Comparison of ENCODE assay signal across 8 cellular contexts in the genomic region with DNA sequence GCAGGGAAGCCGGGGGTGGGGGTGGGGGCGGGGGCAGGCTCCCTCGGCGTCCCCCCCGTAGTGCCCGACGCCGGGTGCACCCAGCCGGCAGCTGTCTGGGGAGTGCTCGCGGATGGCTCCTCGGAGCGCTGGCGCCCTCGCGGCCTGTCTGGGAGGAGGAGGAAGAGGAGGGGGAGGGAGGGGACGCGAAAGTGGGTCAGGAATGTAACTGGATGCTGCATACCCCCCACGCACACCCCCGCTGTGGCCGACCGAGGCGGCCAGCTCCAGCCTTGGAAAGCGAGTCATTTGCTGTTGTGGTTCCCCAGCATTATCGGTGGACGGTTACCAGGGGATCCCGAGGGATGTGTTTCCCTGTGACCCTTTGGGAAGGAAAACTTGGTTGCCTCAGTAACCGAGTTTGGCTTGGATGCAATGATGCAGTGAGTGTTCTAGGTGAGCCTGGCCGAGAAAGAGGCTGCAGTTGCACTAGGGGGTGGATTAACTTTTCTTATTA. TPM values are rescaled to one million over a fixed set of nuclear protein-coding genes. Genes with fewer than 3 reads are reported as not detected.
DNase-seq lines count a peak whose midpoint lies in the region; ATAC-seq and TF ChIP-seq lines count a peak whose summit lies in the region.

No MANE protein-coding gene starts in this region.

- H3K9me3 Mint-ChIP-seq in CD4-positive, CD25-positive, alpha-beta regulatory T cell, result no peaks in the 10 kb centered on the region
- no peaks in the 10 kb centered on the region for H3K9me3 Mint-ChIP-seq in activated CD4-positive, alpha-beta T cell treated with anti-CD3 and anti-CD28 coated beads for 36 hours (ENCODE audit: low read depth)
- no peaks in the 10 kb centered on the region for H3K9me3 Mint-ChIP-seq in type B pancreatic cell

- H3K27me3 ChIP-seq in CD4-positive, CD25-positive, alpha-beta regulatory T cell (ENCODE audit: control insufficient read depth, insufficient read depth, low read length), result peaks cover 14% of the 10 kb centered on the region
- no peaks in the 10 kb centered on the region for H3K27me3 ChIP-seq in mucosa of rectum (ENCODE audit: control insufficient read depth in 2 of 2, insufficient read depth in 2 of 2, low read length in 2 of 2)

- H3K4me1 ChIP-seq in CD4-positive, CD25-positive, alpha-beta regulatory T cell (ENCODE audit: control insufficient read depth, insufficient read depth, low read length, poor library complexity, severe bottlenecking), result peaks cover 9% of the 10 kb centered on the region
- peaks cover 13 to 19% of the 10 kb centered on the region in 2 donors for H3K4me1 ChIP-seq in mucosa of rectum (ENCODE audit: control insufficient read depth in 2 of 2, insufficient read depth in 2 of 2, low read length in 2 of 2)

- POLR2A ChIA-PET in activated CD4-positive, alpha-beta T cell treated with anti-CD3 and anti-CD28 coated beads for 36 hours (lab: Charles Lee), result no interaction called here

- no peak overlapping the region for H3K27ac ChIP-seq in CD4-positive, CD25-positive, alpha-beta regulatory T cell (ENCODE audit: insufficient read depth, low read length, poor library complexity, severe bottlenecking)
- H3K27ac ChIP-seq in mucosa of rectum (ENCODE audit: low read depth in 2 of 2, low read length in 2 of 2), result peak overlapping the region; percentile 97

- H3K36me3 ChIP-seq in CD4-positive, CD25-positive, alpha-beta regulatory T cell (ENCODE audit: control insufficient read depth, insufficient read depth, low read length), result no peaks in the 10 kb centered on the region
- no peaks in the 10 kb centered on the region for H3K36me3 ChIP-seq in mucosa of rectum (ENCODE audit: control insufficient read depth in 2 of 2, insufficient read depth in 2 of 2, low read length in 2 of 2)

- peak overlapping the region; percentile 66 to 68 for H3K9ac ChIP-seq in mucosa of rectum (ENCODE audit: low read depth in 1 of 2, low read length in 2 of 2)

- CTCF ChIA-PET in activated CD4-positive, alpha-beta T cell treated with anti-CD3 and anti-CD28 coated beads for 36 hours (lab: Charles Lee), result interaction anchor here (1.2 kb wide), 1 partner anchor 376 kb away, joined by 3 read pairs; no protein-coding TSS in a partner anchor

- peak overlapping the region in 3 of 4 donors; percentile 60 to 85 (median 76) for H3K4me3 Mint-ChIP-seq in CD4-positive, CD25-positive, alpha-beta regulatory T cell
- peak overlapping the region; percentile 41 for H3K4me3 Mint-ChIP-seq in activated CD4-positive, alpha-beta T cell treated with anti-CD3 and anti-CD28 coated beads for 36 hours
- peak overlapping the region; percentile 76 for H3K4me3 Mint-ChIP-seq in type B pancreatic cell

- TF ChIP-seq CTCF in HFF-Myc (IDR thresholded peaks at IDR 0.05; ENCODE audit: low read depth, low read length, missing control alignments), result no peak
- TF ChIP-seq CTCF in type B pancreatic cell (conservative IDR thresholded peaks at IDR 0.05), result no peak

- no peaks in the 10 kb centered on the region for H3K9me3 ChIP-seq in CD4-positive, CD25-positive, alpha-beta regulatory T cell (ENCODE audit: control insufficient read depth in 2 of 2, low read length in 2 of 2)
- no peaks in the 10 kb centered on the region for H3K9me3 ChIP-seq in mucosa of rectum (ENCODE audit: control insufficient read depth in 2 of 2, low read length in 2 of 2)

- H3K4me1 Mint-ChIP-seq in CD4-positive, CD25-positive, alpha-beta regulatory T cell, result peaks cover 0 to 11% (median 2%) of the 10 kb centered on the region in 4 donors
- H3K4me1 Mint-ChIP-seq in activated CD4-positive, alpha-beta T cell treated with anti-CD3 and anti-CD28 coated beads for 36 hours, result peaks cover 6% of the 10 kb centered on the region
- H3K4me1 Mint-ChIP-seq in type B pancreatic cell (ENCODE audit: unreplicated experiment), result peaks cover 7% of the 10 kb centered on the region

- no peak for ATAC-seq in CD4-positive, CD25-positive, alpha-beta regulatory T cell (ENCODE audit: low read depth in 2 of 2)
- ATAC-seq in activated CD4-positive, alpha-beta T cell treated with anti-CD3 and anti-CD28 coated beads for 36 hours, result peak; percentile 30
- ATAC-seq in GM21360 (IDR thresholded peaks at IDR 0.05; ENCODE audit: unreplicated experiment), result no peak
- no peak for ATAC-seq in HG02973 (IDR thresholded peaks at IDR 0.05; ENCODE audit: unreplicated experiment)

- intact Hi-C loops in activated CD4-positive, alpha-beta T cell treated with anti-CD3 and anti-CD28 coated beads for 36 hours (cut with DNase I, micrococcal nuclease), result loop anchor here (2.0 to 5.0 kb wide), 3 partner anchors 34 to 55 kb away; a partner anchor contains a TSS

- H3K27ac Mint-ChIP-seq in CD4-positive, CD25-positive, alpha-beta regulatory T cell, result peak overlapping the region; percentile 32 to 84 (median 80)
- H3K27ac Mint-ChIP-seq in activated CD4-positive, alpha-beta T cell treated with anti-CD3 and anti-CD28 coated beads for 36 hours, result no peak overlapping the region
- H3K27ac Mint-ChIP-seq in type B pancreatic cell, result peak overlapping the region; percentile 8

- no peaks in the 10 kb centered on the region for H3K36me3 Mint-ChIP-seq in CD4-positive, CD25-positive, alpha-beta regulatory T cell
- no peaks in the 10 kb centered on the region for H3K36me3 Mint-ChIP-seq in activated CD4-positive, alpha-beta T cell treated with anti-CD3 and anti-CD28 coated beads for 36 hours (ENCODE audit: low read depth)
- no peaks in the 10 kb centered on the region for H3K36me3 Mint-ChIP-seq in type B pancreatic cell

- peak in 1 of 3 donors; percentile 5 for DNase-seq in CD4-positive, CD25-positive, alpha-beta regulatory T cell
- DNase-seq in HFF-Myc (ENCODE audit: extremely low read depth, low read depth), result no peak
- no peak for DNase-seq in activated CD4-positive, alpha-beta T cell treated with anti-CD3 and anti-CD28 coated beads for 36 hours
- peak; percentile 43 for DNase-seq in fibroblast of gingiva (ENCODE audit: low read depth)
- no peak for DNase-seq in type B pancreatic cell (ENCODE audit: extremely low spot score, unreplicated experiment)

- no peak overlapping the region for H3K4me3 ChIP-seq in CD4-positive, CD25-positive, alpha-beta regulatory T cell (ENCODE audit: low read depth, low read length)
- H3K4me3 ChIP-seq in HFF-Myc (replicated peaks; ENCODE audit: low read depth, low read length) (peak overlapping the region; percentile 46), mucosa of rectum (ENCODE audit: low read length in 2 of 2) (peak overlapping the region; percentile 62 to 76)

- H3K27me3 Mint-ChIP-seq in CD4-positive, CD25-positive, alpha-beta regulatory T cell, result peaks cover 35% of the 10 kb centered on the region
- peaks cover 16% of the 10 kb centered on the region for H3K27me3 Mint-ChIP-seq in activated CD4-positive, alpha-beta T cell treated with anti-CD3 and anti-CD28 coated beads for 36 hours
- peaks cover 11% of the 10 kb centered on the region for H3K27me3 Mint-ChIP-seq in type B pancreatic cell

RNA-seq across cellular contexts. Expression of a gene that starts 55.3 kb away (rescaled TPM):
- 45.2 TPM for total RNA-seq in CD4-positive, CD25-positive, alpha-beta regulatory T cell
- 1 to 10 TPM; 1.2 to 3.8 (median 2.1) TPM for polyA plus RNA-seq in CD4-positive, CD25-positive, alpha-beta regulatory T cell
- 10 to 100 TPM; 14.7 to 18.1 TPM for total RNA-seq in activated CD4-positive, alpha-beta T cell treated with anti-CD3 and anti-CD28 coated beads for 36 hours
- 43.9 and 67.0 TPM in 2 replicates for total RNA-seq in type B pancreatic cell (ENCODE audit: low replicate concordance)
